ENCODE assay signal across 1 cellular context in the genomic region with DNA sequence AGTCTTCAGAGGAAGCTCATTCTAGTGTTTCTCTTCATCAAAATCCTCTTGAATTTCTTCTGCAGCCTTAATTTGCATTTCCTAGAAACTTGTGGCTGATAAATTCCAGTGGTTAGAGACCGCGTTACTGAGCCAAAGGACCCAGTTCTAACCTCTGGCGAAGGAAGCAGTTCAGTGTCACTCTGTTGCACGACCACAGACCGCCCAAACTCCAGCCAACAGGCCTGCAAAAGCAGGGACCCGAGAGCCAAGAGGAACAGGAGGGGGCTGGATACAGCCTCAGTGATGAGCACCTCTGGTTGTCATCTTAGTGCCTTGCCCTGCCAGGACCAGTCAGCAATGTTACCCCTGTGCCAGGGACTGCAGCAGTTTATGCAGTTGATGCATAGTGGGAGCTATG.
TF ChIP-seq lines count a peak whose summit lies in the region.

No MANE protein-coding gene starts in this region.

TF ChIP-seq in GM23338, 12 proteins besides CTCF, POLR2A, EP300 and RAD21 (continued from another document):
- TF ChIP-seq, protein P1, sequence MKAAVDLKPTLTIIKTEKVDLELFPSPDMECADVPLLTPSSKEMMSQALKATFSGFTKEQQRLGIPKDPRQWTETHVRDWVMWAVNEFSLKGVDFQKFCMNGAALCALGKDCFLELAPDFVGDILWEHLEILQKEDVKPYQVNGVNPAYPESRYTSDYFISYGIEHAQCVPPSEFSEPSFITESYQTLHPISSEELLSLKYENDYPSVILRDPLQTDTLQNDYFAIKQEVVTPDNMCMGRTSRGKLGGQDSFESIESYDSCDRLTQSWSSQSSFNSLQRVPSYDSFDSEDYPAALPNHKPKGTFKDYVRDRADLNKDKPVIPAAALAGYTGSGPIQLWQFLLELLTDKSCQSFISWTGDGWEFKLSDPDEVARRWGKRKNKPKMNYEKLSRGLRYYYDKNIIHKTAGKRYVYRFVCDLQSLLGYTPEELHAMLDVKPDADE (IDR thresholded peaks at IDR 0.05) = no peak
TF ChIP-seq in GM23338: peak in this region for 0.
